ENCODE assay signal across 23 cellular contexts in genomic region chr18:46702399-46702798, GRCh38. TPM values are rescaled to one million over a fixed set of nuclear protein-coding genes. Genes with fewer than 3 reads are reported as not detected.
DNase-seq lines count a peak whose midpoint lies in the region; ATAC-seq and TF ChIP-seq lines count a peak whose summit lies in the region.
"Had no signal": no experiment of that assay in that cellular context is flagged by ENCODE, and none has a peak within 500 bp of the region (broad histone marks: within the 10 kb centered on the region; RNA-seq: fewer than 3 reads in every experiment).

No MANE protein-coding gene starts in this region.

- TF ChIP-seq CTCF in gastrocnemius medialis (IDR thresholded peaks at IDR 0.05 in 4 of 5, conservative IDR thresholded peaks at IDR 0.05 in 1 of 5) (no peak), spleen (IDR thresholded peaks at IDR 0.05 in 8 of 11, conservative IDR thresholded peaks at IDR 0.05 in 3 of 11) (no peak)

- H3K27me3 ChIP-seq in BLaER1 (no peaks in the 10 kb centered on the region), neuronal stem cell (ENCODE audit: control insufficient read depth in 3 of 3, insufficient read depth in 3 of 3, low read depth in 1 of 3, low read length in 3 of 3) (peaks cover 0 to 13% (median 0%) of the 10 kb centered on the region in 3 experiments), gastrocnemius medialis (no peaks in the 10 kb centered on the region), spleen (replicated peaks in 1 of 7) (no peaks in the 10 kb centered on the region)

- no peak overlapping the region for H2BK120ac ChIP-seq in neuronal stem cell (ENCODE audit: low read depth, low read length)

- peaks cover 6% of the 10 kb centered on the region for H3K9me3 ChIP-seq in BLaER1
- no peaks in the 10 kb centered on the region for H3K9me3 ChIP-seq in neuronal stem cell (replicated peaks in 1 of 2; ENCODE audit: control insufficient read depth in 2 of 2, insufficient read depth in 1 of 2, low read depth in 1 of 2, low read length in 2 of 2)
- H3K9me3 ChIP-seq in gastrocnemius medialis: no peaks in the 10 kb centered on the region
- no peaks in the 10 kb centered on the region for H3K9me3 ChIP-seq in spleen
- H3K9me3 ChIP-seq: A549 had no signal

- H4K91ac ChIP-seq in neuronal stem cell (ENCODE audit: low read depth, low read length, poor library complexity): no peak overlapping the region

- ATAC-seq in gastrocnemius medialis: peak; percentile 93 to 96
- ATAC-seq: A549, GM12878 had no signal

- intact Hi-C loops in gastrocnemius medialis (cut with DNase I; ENCODE audit: low total_unique reads): no loop called here
- intact Hi-C loops in spleen (cut with DNase I; ENCODE audit: low total_unique reads): no loop called here

- no peak overlapping the region for H4K8ac ChIP-seq in neuronal stem cell (ENCODE audit: low read depth, low read length)

- H3K14ac ChIP-seq in neuronal stem cell (ENCODE audit: low read length): peak overlapping the region; percentile 2

- H3K79me1 ChIP-seq in neuronal stem cell (ENCODE audit: low read depth, low read length): no peaks in the 10 kb centered on the region

- no peak overlapping the region for H3K4ac ChIP-seq in neuronal stem cell (ENCODE audit: low read length)

- H2AK5ac ChIP-seq in neuronal stem cell (ENCODE audit: low read depth, low read length): no peak overlapping the region

- WGBS in neuronal stem cell (ENCODE audit: extremely low coverage in 2 of 2, insufficient read length in 2 of 2, insufficient replicate concordance in 1 of 2), 2 donors: no CpG with 5 or more reads among the region's 7 CpGs
- 80 to 91% (median 88%) methylated on average over 7 of the region's 7 CpGs for WGBS in spleen, 5 donors

- peaks cover 34% of the 10 kb centered on the region for H3K4me1 ChIP-seq in BLaER1
- H3K4me1 ChIP-seq in neuronal stem cell (ENCODE audit: control insufficient read depth in 2 of 2, insufficient read depth in 1 of 2, low read depth in 1 of 2, low read length in 2 of 2): peaks cover 0 to 6% of the 10 kb centered on the region in 2 donors
- H3K4me1 ChIP-seq in gastrocnemius medialis: peaks cover 15 to 26% of the 10 kb centered on the region in 2 donors
- no peaks in the 10 kb centered on the region for H3K4me1 ChIP-seq in spleen
- H3K4me1 ChIP-seq: A549 had no signal

- TF ChIP-seq POLR2A in gastrocnemius medialis (IDR thresholded peaks at IDR 0.05) (no peak), spleen (IDR thresholded peaks at IDR 0.05) (no peak)

- H3K36me3 ChIP-seq in BLaER1 (no peaks in the 10 kb centered on the region), neuronal stem cell (replicated peaks in 1 of 2; ENCODE audit: control insufficient read depth in 2 of 2, insufficient read depth in 2 of 2, low read length in 2 of 2) (no peaks in the 10 kb centered on the region), gastrocnemius medialis (no peaks in the 10 kb centered on the region), spleen (no peaks in the 10 kb centered on the region)

- no peak overlapping the region for H3K4me3 ChIP-seq in BLaER1
- no peak overlapping the region for H3K4me3 ChIP-seq in neuronal stem cell (ENCODE audit: low read length in 2 of 2)
- H3K4me3 ChIP-seq in gastrocnemius medialis: no peak overlapping the region
- no peak overlapping the region for H3K4me3 ChIP-seq in spleen
- H3K4me3 ChIP-seq: A549, GM12878, GM23248 had no signal

- peak overlapping the region; percentile 25 for H3K18ac ChIP-seq in neuronal stem cell (ENCODE audit: low read length)

- no peak overlapping the region for H3K23ac ChIP-seq in neuronal stem cell (ENCODE audit: low read depth, low read length, poor library complexity)

- H3K4me2 ChIP-seq in BLaER1 (0 out of 2 replicates have a peak overlapping the region, but pooled peaks have one; percentile 58), neuronal stem cell (ENCODE audit: insufficient read depth, low read length, poor library complexity, severe bottlenecking) (no peak overlapping the region)
- H3K4me2 ChIP-seq: A549 had no signal

- no peak overlapping the region for H2BK5ac ChIP-seq in neuronal stem cell (ENCODE audit: low read length)

- H3K9ac ChIP-seq in BLaER1 (no peak overlapping the region), neuronal stem cell (ENCODE audit: low read depth, low read length, poor library complexity) (peak overlapping the region; percentile 9)
- H3K9ac ChIP-seq: GM23248 had no signal

- H2BK12ac ChIP-seq in neuronal stem cell (ENCODE audit: low read length): no peak overlapping the region

- no peaks in the 10 kb centered on the region for H4K20me1 ChIP-seq in BLaER1

- H2AFZ ChIP-seq in neuronal stem cell (ENCODE audit: low read length): no peak overlapping the region
- H2AFZ ChIP-seq: GM23248 had no signal

- H2BK15ac ChIP-seq in neuronal stem cell (ENCODE audit: low read length): peak overlapping the region; percentile 7

- peak; percentile 95 for DNase-seq in cerebellar cortex (ENCODE audit: low spot score)
- no peak for DNase-seq in neuronal stem cell (ENCODE audit: low spot score)
- peak; percentile 72 to 85 for DNase-seq in gastrocnemius medialis
- DNase-seq in activated CD4-positive, alpha-beta T cell treated with anti-CD3 and anti-CD28 coated beads, Interleukin-2, amount 50 U/mL, for 1 hour: no peak
- no peak for DNase-seq in NCI-H69 (lab: John Stamatoyannopoulos, UW)
- no peak for DNase-seq in NCI-H2081 (lab: John Stamatoyannopoulos, UW)
- no peak for DNase-seq in spleen
- DNase-seq: AML-193; CD4-positive, alpha-beta memory T cell; DMS153; DMS79; GF-D8; GM23248; HCEC 1CT had no signal

- in situ Hi-C loops in gastrocnemius medialis (cut with MboI; ENCODE audit: low sequenced_read_pairs in 4 of 4): no loop called here

- H3K27ac ChIP-seq in BLaER1 (no peak overlapping the region), neuronal stem cell (replicated peaks; ENCODE audit: low read length) (no peak overlapping the region), gastrocnemius medialis (peak overlapping the region; percentile 61 to 81 (median 66)), spleen (no peak overlapping the region)
- H3K27ac ChIP-seq: 22Rv1, A549, GM23248 had no signal

RNA-seq across cellular contexts. Expression of gene LOXHD1, which starts 45.4 kb away (rescaled TPM):
- not detected for polyA plus RNA-seq in neuronal stem cell (2013, experiment 1 of 2)
- polyA plus RNA-seq in neuronal stem cell (2013, experiment 2 of 2): not detected
- total RNA-seq in gastrocnemius medialis (under 1 TPM in 1 of 4 donors, not detected in 3; 0.41 TPM), spleen (1 to 10 TPM; 1.9 to 6.0 (median 2.4) TPM)
- under 1 TPM; 0.09 to 0.22 (median 0.13) TPM for polyA plus RNA-seq in spleen
- total RNA-seq: CD4-positive, alpha-beta memory T cell; Daoy; GM12878; GM23248; H4; HT-29 had no signal
- polyA plus RNA-seq: A549; BJ; CD4-positive, alpha-beta memory T cell; GM12878; GM23248 had no signal

RNA-seq across cellular contexts. Expression of gene ST8SIA5, which starts 54.5 kb away (rescaled TPM):
- 0.13 TPM for polyA plus RNA-seq in neuronal stem cell (2013, experiment 1 of 2)
- 0.08 TPM for polyA plus RNA-seq in neuronal stem cell (2013, experiment 2 of 2)
- 1 to 10 TPM; 1.7 to 7.7 (median 3.6) TPM for total RNA-seq in gastrocnemius medialis
- under 1 TPM in 5 of 7 donors, not detected in 2; under 0.01 to 0.30 (median 0.07) TPM for total RNA-seq in spleen
- under 1 TPM in 2 of 3 donors, not detected in 1; 0.02 to 0.17 TPM for polyA plus RNA-seq in spleen
- total RNA-seq: CD4-positive, alpha-beta memory T cell; GM23248; HT-29 had no signal
- polyA plus RNA-seq: A549; BJ; CD14-positive monocyte; CD4-positive, alpha-beta memory T cell; GM23248 had no signal

Comparison
In these comparisons a context has a peak if more than half of its experiments do, and no peak if none do; other contexts are left out.
1. H3K27ac ChIP-seq: peak in gastrocnemius medialis (4 of 4); none in BLaER1 (single experiment), neuronal stem cell (single experiment) and spleen (0 of 8).
2. DNase-seq: peak in cerebellar cortex (single experiment) and gastrocnemius medialis (2 of 2); none in neuronal stem cell (single experiment), activated CD4-positive, alpha-beta T cell treated with anti-CD3 and anti-CD28 coated beads, Interleukin-2, amount 50 U/mL, for 1 hour (single experiment), NCI-H69 (single experiment), NCI-H2081 (0 of 2) and spleen (single experiment).